25 cellular contexts compared by ENCODE assay signal in genomic region chr20:63438121-63438520, GRCh38. TPM values are rescaled to one million over a fixed set of nuclear protein-coding genes. Genes with fewer than 3 reads are reported as not detected.
"Had no signal": no experiment of that assay in that cellular context is flagged by ENCODE, and none has a peak within 500 bp of the region (broad histone marks: within the 10 kb centered on the region; RNA-seq: fewer than 3 reads in every experiment).

No MANE protein-coding gene starts in this region.

- H3K9me3 ChIP-seq: colonic mucosa, esophagus muscularis mucosa, esophagus squamous epithelium, gastrocnemius medialis, gastroesophageal sphincter, heart left ventricle, heart right ventricle had no signal

- DNase-seq: colonic mucosa; cortex of kidney; dermis blood vessel endothelial cell; dorsolateral prefrontal cortex; effector CD4-positive, alpha-beta T cell; effector CD8-positive, alpha-beta T cell; effector memory CD4-positive, alpha-beta T cell; effector memory CD8-positive, alpha-beta T cell; endodermal cell; esophagus squamous epithelium; foreskin fibroblast; foreskin keratinocyte; foreskin melanocyte; gastrocnemius medialis; glutamatergic neuron; head of caudate nucleus; heart left ventricle; heart right ventricle had no signal

- H3K36me3 ChIP-seq: colonic mucosa, esophagus muscularis mucosa, esophagus squamous epithelium, gastrocnemius medialis, gastroesophageal sphincter, heart left ventricle, heart right ventricle had no signal

- H3K27me3 ChIP-seq: colonic mucosa, foreskin keratinocyte had no signal

- ATAC-seq: effector memory CD8-positive, alpha-beta T cell; esophagus mucosa; foreskin keratinocyte; gastrocnemius medialis; gastroesophageal sphincter; heart left ventricle; heart right ventricle had no signal

- H3K4me3 ChIP-seq: colonic mucosa, coronary artery, dorsolateral prefrontal cortex, esophagus muscularis mucosa, esophagus squamous epithelium, gastrocnemius medialis, gastroesophageal sphincter, heart left ventricle, heart right ventricle had no signal

- H3K27ac ChIP-seq: colonic mucosa, coronary artery, epithelial cell of prostate, esophagus muscularis mucosa, esophagus squamous epithelium, foreskin keratinocyte, gastrocnemius medialis, gastroesophageal sphincter, heart left ventricle, heart right ventricle had no signal

- H3K4me1 ChIP-seq: colonic mucosa, esophagus muscularis mucosa, esophagus squamous epithelium, foreskin keratinocyte, gastrocnemius medialis had no signal

RNA-seq across cellular contexts. Expression of gene KCNQ2, which starts 34.3 kb away (rescaled TPM):
- polyA plus RNA-seq: endothelial cell of umbilical vein, fibroblast of lung, foreskin keratinocyte, heart left ventricle had no signal
